ENCODE assay signal across 14 cellular contexts in the genomic region with DNA sequence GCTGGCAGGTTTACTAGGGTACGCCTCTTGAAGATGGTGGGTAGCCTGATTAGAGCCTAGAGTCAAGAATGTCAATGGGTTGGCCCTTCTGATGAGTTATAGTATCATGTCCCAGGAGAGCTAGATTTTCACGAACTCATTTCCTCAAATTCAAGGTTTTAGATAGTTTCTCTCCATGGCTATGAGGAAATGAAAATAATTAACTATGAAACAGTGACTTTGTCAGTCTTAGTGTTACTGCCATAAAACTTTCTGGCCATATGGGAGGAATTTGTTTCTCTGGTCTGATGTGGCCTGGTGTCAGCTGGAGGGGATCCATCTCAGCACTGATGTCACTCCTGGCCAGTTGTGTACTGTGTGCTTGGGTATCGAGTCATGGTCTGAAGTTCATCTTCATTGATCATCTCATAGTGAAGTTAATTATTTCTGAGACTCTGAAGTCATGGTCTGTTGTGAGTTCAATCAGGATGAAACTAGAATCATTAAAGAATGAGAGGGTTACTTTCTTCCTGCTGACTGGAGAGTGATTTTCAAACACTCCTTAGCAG. TPM values are rescaled to one million over a fixed set of nuclear protein-coding genes. Genes with fewer than 3 reads are reported as not detected.
A peak's percentile ranks its signal among the peaks of the same experiment; 100 is the strongest.
DNase-seq lines count a peak whose midpoint lies in the region; ATAC-seq and TF ChIP-seq lines count a peak whose summit lies in the region.
"Had no signal": no experiment of that assay in that cellular context is flagged by ENCODE, and none has a peak within 500 bp of the region (broad histone marks: within the 10 kb centered on the region; RNA-seq: fewer than 3 reads in every experiment).

No MANE protein-coding gene starts in this region.

- H3K27ac Mint-ChIP-seq in mesothelial cell of epicardium: no peak overlapping the region
- H3K27ac Mint-ChIP-seq: activated CD4-positive, alpha-beta memory T cell treated with anti-CD3 and anti-CD28 coated beads for 36 hours had no signal

- H3K9ac ChIP-seq in mucosa of rectum (ENCODE audit: low read depth in 1 of 2, low read length in 2 of 2): no peak overlapping the region
- H3K9ac ChIP-seq: parathyroid adenoma had no signal

- H3K27ac ChIP-seq in mucosa of rectum (ENCODE audit: low read depth in 2 of 2, low read length in 2 of 2) (peak overlapping the region; percentile 45 to 50), spleen (no peak overlapping the region), osteoblast (ENCODE audit: low read depth, low read length) (no peak overlapping the region)
- H3K27ac ChIP-seq: parathyroid adenoma had no signal

- peaks cover 20% of the 10 kb centered on the region for H3K9me3 Mint-ChIP-seq in mesothelial cell of epicardium
- H3K9me3 Mint-ChIP-seq: activated CD4-positive, alpha-beta memory T cell treated with anti-CD3 and anti-CD28 coated beads for 36 hours had no signal

- H3K27me3 ChIP-seq in mucosa of rectum (ENCODE audit: control insufficient read depth in 2 of 2, insufficient read depth in 2 of 2, low read length in 2 of 2): no peaks in the 10 kb centered on the region
- no peaks in the 10 kb centered on the region for H3K27me3 ChIP-seq in spleen (replicated peaks in 1 of 7)
- no peaks in the 10 kb centered on the region for H3K27me3 ChIP-seq in osteoblast (ENCODE audit: insufficient read depth, low read length)

- H4K20me1 ChIP-seq in osteoblast (ENCODE audit: insufficient read depth, low read length): no peaks in the 10 kb centered on the region

- no peak overlapping the region for H2AFZ ChIP-seq in osteoblast (ENCODE audit: low read length)
- H2AFZ ChIP-seq: parathyroid adenoma had no signal

- H3K36me3 Mint-ChIP-seq in mesothelial cell of epicardium: no peaks in the 10 kb centered on the region
- H3K36me3 Mint-ChIP-seq: activated CD4-positive, alpha-beta memory T cell treated with anti-CD3 and anti-CD28 coated beads for 36 hours; brain had no signal

- H3K4me3 Mint-ChIP-seq in mesothelial cell of epicardium: no peak overlapping the region
- H3K4me3 Mint-ChIP-seq: activated CD4-positive, alpha-beta memory T cell treated with anti-CD3 and anti-CD28 coated beads for 36 hours; brain had no signal

- intact Hi-C loops in spleen (cut with DNase I; ENCODE audit: low total_unique reads): no loop called here

- H3K9me3 ChIP-seq in mucosa of rectum (ENCODE audit: control insufficient read depth in 2 of 2, low read length in 2 of 2) (no peaks in the 10 kb centered on the region), spleen (no peaks in the 10 kb centered on the region), osteoblast (ENCODE audit: low read depth, low read length) (no peaks in the 10 kb centered on the region)

- peaks cover 16% of the 10 kb centered on the region for H3K4me1 Mint-ChIP-seq in mesothelial cell of epicardium
- H3K4me1 Mint-ChIP-seq: brain had no signal

- no peak for TF ChIP-seq POLR2A in spleen (IDR thresholded peaks at IDR 0.05)

- ATAC-seq in GM18873 (IDR thresholded peaks at IDR 0.05; ENCODE audit: low FRiP score, unreplicated experiment) (peak; percentile 59), HG02798 (IDR thresholded peaks at IDR 0.05; ENCODE audit: poor library complexity, unreplicated experiment) (peak; percentile 64)
- ATAC-seq: Right ventricle myocardium inferior had no signal

- DNase-seq in RPMI7951 (ENCODE audit: low read depth): peak; percentile 11
- DNase-seq in mesothelial cell of epicardium (ENCODE audit: low spot score in 2 of 2, unreplicated experiment in 2 of 2): no peak
- DNase-seq in spleen: no peak
- DNase-seq in osteoblast (ENCODE audit: insufficient read length, low spot score, missing footprints): no peak
- no peak for DNase-seq in HPDE6-E6E7 (ENCODE audit: extremely low spot score)
- DNase-seq: activated CD4-positive, alpha-beta memory T cell treated with anti-CD3 and anti-CD28 coated beads for 36 hours; DMS79; hypothalamus had no signal

- no peak overlapping the region for H3K4me3 ChIP-seq in mucosa of rectum (ENCODE audit: low read length in 2 of 2)
- H3K4me3 ChIP-seq in spleen: no peak overlapping the region
- H3K4me3 ChIP-seq in osteoblast (ENCODE audit: insufficient read depth, low read length): no peak overlapping the region

- H3K27me3 Mint-ChIP-seq in mesothelial cell of epicardium (ENCODE audit: low read depth): no peaks in the 10 kb centered on the region
- H3K27me3 Mint-ChIP-seq: activated CD4-positive, alpha-beta memory T cell treated with anti-CD3 and anti-CD28 coated beads for 36 hours had no signal

- H3K36me3 ChIP-seq in mucosa of rectum (ENCODE audit: control insufficient read depth in 2 of 2, insufficient read depth in 2 of 2, low read length in 2 of 2) (no peaks in the 10 kb centered on the region), spleen (no peaks in the 10 kb centered on the region), osteoblast (ENCODE audit: insufficient read depth, low read length) (no peaks in the 10 kb centered on the region)

- no peaks in the 10 kb centered on the region for H3K79me2 ChIP-seq in osteoblast (ENCODE audit: insufficient read depth, low read length)
- H3K79me2 ChIP-seq: parathyroid adenoma had no signal

- WGBS in spleen, 5 donors: 64 to 76% (median 69%) methylated on average over 3 of the region's 3 CpGs

- H3K4me1 ChIP-seq in mucosa of rectum (ENCODE audit: control insufficient read depth in 2 of 2, insufficient read depth in 2 of 2, low read length in 2 of 2): peaks cover 5 to 14% of the 10 kb centered on the region in 2 donors
- H3K4me1 ChIP-seq in spleen: peaks cover 0 to 10% (median 0%) of the 10 kb centered on the region in 6 donors
- H3K4me1 ChIP-seq in osteoblast (ENCODE audit: insufficient read depth, low read length): peaks cover 7% of the 10 kb centered on the region
- H3K4me1 ChIP-seq: parathyroid adenoma had no signal

- no peak overlapping the region for H3K4me2 ChIP-seq in osteoblast (ENCODE audit: insufficient read depth, low read length)

- TF ChIP-seq CTCF in mesothelial cell of epicardium (IDR thresholded peaks at IDR 0.05; ENCODE audit: unreplicated experiment) (no peak), spleen (IDR thresholded peaks at IDR 0.05 in 8 of 11, conservative IDR thresholded peaks at IDR 0.05 in 3 of 11) (no peak), osteoblast (IDR thresholded peaks at IDR 0.05; ENCODE audit: extremely low read depth, low read depth, low read length) (no peak)

RNA-seq across cellular contexts. Expression of a gene that starts 49.4 kb away (rescaled TPM):
- 0.10 TPM in 1 of 2 replicates, not detected in the other for total RNA-seq in RPMI7951 (2014; rRNA removed; shearing (Covaris generic))
- total RNA-seq in mesothelial cell of epicardium (0.20 TPM in 1 of 3 replicates, not detected in the others), spleen (1 to 10 TPM in 1 of 7 donors, under 1 TPM in 5, not detected in 1; 0.32 to 1.4 (median 0.56) TPM), osteoblast (0.72 and 0.88 TPM in 2 replicates)
- under 1 TPM; 0.61 to 0.87 (median 0.86) TPM for polyA plus RNA-seq in spleen
- total RNA-seq: Right ventricle myocardium inferior had no signal

Comparison
In these comparisons a context has a peak if more than half of its experiments do, and no peak if none do; other contexts are left out.
1. H3K27ac ChIP-seq: peak in mucosa of rectum (2 of 2); none in spleen (0 of 8) and osteoblast (single experiment).